20 cellular contexts compared by ENCODE assay signal in the genomic region with DNA sequence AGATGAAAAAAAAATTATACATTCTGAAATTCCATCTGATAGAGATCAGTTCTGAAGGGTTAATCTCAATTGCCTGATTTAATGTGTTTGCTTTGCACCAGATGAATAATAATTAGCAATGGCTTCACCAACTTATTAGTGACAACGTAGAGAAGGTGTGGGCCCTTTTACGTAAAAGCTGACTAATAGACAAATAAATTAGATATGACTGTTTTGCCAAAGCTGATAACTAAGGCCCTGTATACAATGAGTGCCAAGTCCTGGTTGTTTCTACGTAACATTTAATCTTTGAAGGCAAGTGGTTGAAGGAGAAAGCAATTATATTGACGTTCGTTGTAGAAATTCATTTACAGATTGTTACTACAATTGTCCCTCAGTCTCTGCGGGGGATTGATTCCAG. TPM values are rescaled to one million over a fixed set of nuclear protein-coding genes. Genes with fewer than 3 reads are reported as not detected.
DNase-seq lines count a peak whose midpoint lies in the region; ATAC-seq, FAIRE-seq and TF ChIP-seq lines count a peak whose summit lies in the region.
"Had no signal": no experiment of that assay in that cellular context is flagged by ENCODE, and none has a peak within 500 bp of the region (broad histone marks: within the 10 kb centered on the region; RNA-seq: fewer than 3 reads in every experiment).

No MANE protein-coding gene starts in this region.

- H3K4me2 ChIP-seq in BLaER1 treated with 17β-estradiol and CSF1 and Interleukin-3, amounts not matched to agents 10 nM and 100 nM, result peak overlapping the region in 10 of 11 experiments; percentile 0 to 80 (median 28); a peak in 8 of 22 replicates

- DNase-seq in body of pancreas, result peak in 1 of 4 donors; percentile 47
- no peak for DNase-seq in stomach
- no peak for DNase-seq in urothelium cell line (ENCODE audit: low spot score)
- DNase-seq in left colon, result no peak
- DNase-seq: ACHN; CD8-positive, alpha-beta T cell; COR-L47; DMS153; DMS79 treated with DMSO at 0.1 percent for 48 hours; EL had no signal

- peaks cover 0 to 24% (median 0%) of the 10 kb centered on the region in 11 experiments; a peak in 6 of 22 replicates for H3K36me3 ChIP-seq in BLaER1 treated with 17β-estradiol and CSF1 and Interleukin-3, amounts not matched to agents 10 nM and 100 nM
- no peaks in the 10 kb centered on the region for H3K36me3 ChIP-seq in body of pancreas (replicated peaks in 1 of 2; ENCODE audit: insufficient read depth in 1 of 2, low read depth in 2 of 2)
- H3K36me3 ChIP-seq in stomach, result no peaks in the 10 kb centered on the region

- H3K9ac ChIP-seq in BLaER1 treated with 17β-estradiol and CSF1 and Interleukin-3, amounts not matched to agents 10 nM and 100 nM, result no peak overlapping the region

- H3K9me3 ChIP-seq in BLaER1 treated with 17β-estradiol and CSF1 and Interleukin-3, amounts not matched to agents 10 nM and 100 nM (replicated peaks in 1 of 11), result peaks cover 0 to 8% (median 0%) of the 10 kb centered on the region in 11 experiments; a peak in 2 of 22 replicates
- H3K9me3 ChIP-seq in body of pancreas (no peaks in the 10 kb centered on the region), stomach (no peaks in the 10 kb centered on the region)

- ATAC-seq in body of pancreas, result peak; percentile 83
- no peak for ATAC-seq in GM21390 (IDR thresholded peaks at IDR 0.05; ENCODE audit: unreplicated experiment)
- no peak for ATAC-seq in GM18520 (IDR thresholded peaks at IDR 0.05; ENCODE audit: unreplicated experiment)
- no peak for ATAC-seq in left colon
- ATAC-seq: HCT116 had no signal

- TF ChIP-seq POLR2A in body of pancreas (IDR thresholded peaks at IDR 0.05) (no peak), stomach (IDR thresholded peaks at IDR 0.05) (no peak)

- WGBS in body of pancreas, 2 donors, result 17 to 18% methylated on average over 6 of the region's 6 CpGs
- WGBS in stomach, 5 donors, result 36 to 65% (median 42%) methylated on average over 6 of the region's 6 CpGs

- no peak for TF ChIP-seq EP300 in stomach (IDR thresholded peaks at IDR 0.05)

- TF ChIP-seq CTCF in body of pancreas (IDR thresholded peaks at IDR 0.05) (no peak), stomach (IDR thresholded peaks at IDR 0.05) (no peak)

- no peak for FAIRE-seq in urothelium cell line (lab: Jason Lieb, UNC)
- FAIRE-seq: D721Med, G401.6, GM12891, H54 had no signal

- no peaks in the 10 kb centered on the region for H4K20me1 ChIP-seq in BLaER1 treated with 17β-estradiol and CSF1 and Interleukin-3, amounts not matched to agents 10 nM and 100 nM

- no peak overlapping the region for H3K4me3 ChIP-seq in BLaER1 treated with 17β-estradiol and CSF1 and Interleukin-3, amounts not matched to agents 10 nM and 100 nM
- H3K4me3 ChIP-seq in body of pancreas (no peak overlapping the region), stomach (no peak overlapping the region)

- H3K27me3 ChIP-seq in BLaER1 treated with 17β-estradiol and CSF1 and Interleukin-3, amounts not matched to agents 10 nM and 100 nM, result no peaks in the 10 kb centered on the region
- H3K27me3 ChIP-seq in body of pancreas, result no peaks in the 10 kb centered on the region
- H3K27me3 ChIP-seq in layer of hippocampus (ENCODE audit: control insufficient read depth, insufficient read depth, low read length), result no peaks in the 10 kb centered on the region
- H3K27me3 ChIP-seq in stomach, result no peaks in the 10 kb centered on the region

- intact Hi-C loops in body of pancreas (cut with DNase I) (no loop called here), stomach (cut with DNase I; ENCODE audit: low total_unique reads) (no loop called here), left colon (cut with DNase I, micrococcal nuclease) (no loop called here)

- H3K27ac ChIP-seq in BLaER1 treated with 17β-estradiol and CSF1 and Interleukin-3, amounts not matched to agents 10 nM and 100 nM, result peak overlapping the region in 5 of 11 experiments; percentile 33 to 58 (median 55); a peak in 7 of 22 replicates
- H3K27ac ChIP-seq in body of pancreas (peak overlapping the region in 2 of 4 donors; percentile 25 to 33), layer of hippocampus (ENCODE audit: low read depth, low read length) (peak overlapping the region; percentile 5), stomach (peak overlapping the region; percentile 41 to 72 (median 58))
- H3K27ac ChIP-seq: HL-60 had no signal

- H3K4me1 ChIP-seq in BLaER1 treated with 17β-estradiol and CSF1 and Interleukin-3, amounts not matched to agents 10 nM and 100 nM, result peaks cover 34 to 86% (median 47%) of the 10 kb centered on the region in 10 experiments
- H3K4me1 ChIP-seq in body of pancreas, result peaks cover 29% of the 10 kb centered on the region
- H3K4me1 ChIP-seq in stomach, result peaks cover 0 to 18% (median 8%) of the 10 kb centered on the region in 4 donors

RNA-seq across cellular contexts. Expression of a gene that starts 10.8 kb away (rescaled TPM):
- total RNA-seq in body of pancreas (100 to 1,000 TPM in 1 of 2 donors, 10 to 100 TPM in 1; 51.1 to 238 TPM), stomach (100 to 1,000 TPM; 109 to 347 (median 252) TPM), left colon (100 to 1,000 TPM in 1 of 2 donors, 10 to 100 TPM in 1; 63.5 to 728 TPM)
- polyA plus RNA-seq in stomach, result 100 to 1,000 TPM in 2 of 3 donors, 10 to 100 TPM in 1; 72.3 to 131 (median 111) TPM
